Comparison of ENCODE assay signal across 20 cellular contexts in genomic region chr5:128586848-128587247, GRCh38. TPM values are rescaled to one million over a fixed set of nuclear protein-coding genes. Genes with fewer than 3 reads are reported as not detected.
DNase-seq lines count a peak whose midpoint lies in the region; ATAC-seq and TF ChIP-seq lines count a peak whose summit lies in the region.
"Had no signal": no experiment of that assay in that cellular context is flagged by ENCODE, and none has a peak within 500 bp of the region (broad histone marks: within the 10 kb centered on the region; RNA-seq: fewer than 3 reads in every experiment).

No MANE protein-coding gene starts in this region.

- H3K9me3 Mint-ChIP-seq in osteocyte (ENCODE audit: unreplicated experiment), result peaks cover 6% of the 10 kb centered on the region

- H3K36me3 Mint-ChIP-seq in osteocyte (ENCODE audit: unreplicated experiment), result no peaks in the 10 kb centered on the region
- H3K36me3 Mint-ChIP-seq: CD4-positive, CD25-positive, alpha-beta regulatory T cell; CD8-positive, alpha-beta memory T cell had no signal

- H3K27ac Mint-ChIP-seq in osteocyte (ENCODE audit: unreplicated experiment), result peak overlapping the region; percentile 75
- H3K27ac Mint-ChIP-seq: B cell; CD4-positive, CD25-positive, alpha-beta regulatory T cell; CD8-positive, alpha-beta memory T cell; GM23338 had no signal

- H3K4me3 ChIP-seq in adipocyte (ENCODE audit: low read length) (no peak overlapping the region), thyroid gland (replicated peaks in 1 of 3) (no peak overlapping the region)
- H3K4me3 ChIP-seq: BLaER1, GM12878, GM23338, HAP-1 had no signal

- no peak overlapping the region for H3K27ac ChIP-seq in thyroid gland
- H3K27ac ChIP-seq: BLaER1, C4-2B had no signal

- intact Hi-C loops in thyroid gland (cut with DNase I), result no loop called here

- WGBS in thyroid gland, 2 donors, result 67 to 85% methylated on average over 1 of the region's 1 CpG

- H3K27me3 ChIP-seq in adipocyte (replicated peaks; ENCODE audit: control insufficient read depth, insufficient read depth, low read length) (no peaks in the 10 kb centered on the region), thyroid gland (no peaks in the 10 kb centered on the region)
- H3K27me3 ChIP-seq: BLaER1 had no signal

- TF ChIP-seq POLR2A in thyroid gland (IDR thresholded peaks at IDR 0.05), result no peak

- DNase-seq in EL (peak; percentile 38), adipocyte (ENCODE audit: low read depth) (peak; percentile 65), fibroblast of gingiva (ENCODE audit: low read depth) (peak; percentile 67), osteocyte (ENCODE audit: extremely low spot score, unreplicated experiment) (no peak), GOT3 (lab: John Stamatoyannopoulos, UW) (no peak), thyroid gland (no peak), cerebellar cortex (ENCODE audit: low spot score) (no peak)
- DNase-seq: CD4-positive, CD25-positive, alpha-beta regulatory T cell; CD8-positive, alpha-beta memory T cell; DMS 273 treated with DMSO at 0.1 percent for 48 hours; DMS53; DMS79 treated with DMSO at 0.1 percent for 48 hours; GDM1 had no signal

- no peak for ATAC-seq in HG03039 (IDR thresholded peaks at IDR 0.05; ENCODE audit: unreplicated experiment)
- ATAC-seq: GM12878, GM23338 had no signal

- H3K27me3 Mint-ChIP-seq in osteocyte (ENCODE audit: unreplicated experiment), result no peaks in the 10 kb centered on the region
- H3K27me3 Mint-ChIP-seq: B cell; CD4-positive, CD25-positive, alpha-beta regulatory T cell; CD8-positive, alpha-beta memory T cell had no signal

- H3K4me1 ChIP-seq in adipocyte (ENCODE audit: control insufficient read depth, insufficient read depth, low read length) (no peaks in the 10 kb centered on the region), thyroid gland (no peaks in the 10 kb centered on the region)
- H3K4me1 ChIP-seq: BLaER1, HAP-1 had no signal

- no peak overlapping the region for H3K9ac ChIP-seq in adipocyte (ENCODE audit: low read length)
- H3K9ac ChIP-seq: BLaER1 had no signal

- peaks cover 20% of the 10 kb centered on the region for H3K4me1 Mint-ChIP-seq in osteocyte (ENCODE audit: unreplicated experiment)
- H3K4me1 Mint-ChIP-seq: B cell; CD4-positive, CD25-positive, alpha-beta regulatory T cell; CD8-positive, alpha-beta memory T cell; GM23338 had no signal

- H3K36me3 ChIP-seq in adipocyte (ENCODE audit: control insufficient read depth, insufficient read depth, low read length, severe bottlenecking) (no peaks in the 10 kb centered on the region), thyroid gland (no peaks in the 10 kb centered on the region)
- H3K36me3 ChIP-seq: BLaER1, HAP-1 had no signal

- TF ChIP-seq CTCF in osteocyte (IDR thresholded peaks at IDR 0.05) (no peak), thyroid gland (IDR thresholded peaks at IDR 0.05) (no peak)

- no peaks in the 10 kb centered on the region for H3K9me3 ChIP-seq in adipocyte (ENCODE audit: control insufficient read depth, low read length)
- no peaks in the 10 kb centered on the region for H3K9me3 ChIP-seq in thyroid gland
- H3K9me3 ChIP-seq: BLaER1, HAP-1 had no signal

- peak overlapping the region; percentile 18 for H3K4me3 Mint-ChIP-seq in osteocyte (ENCODE audit: unreplicated experiment)
- H3K4me3 Mint-ChIP-seq: B cell; CD4-positive, CD25-positive, alpha-beta regulatory T cell; CD8-positive, alpha-beta memory T cell; GM23338 had no signal

RNA-seq across cellular contexts. Expression of gene FBN2, which starts 48.8 kb away (rescaled TPM):
- total RNA-seq in osteocyte (1,151 and 1,312 TPM in 2 replicates), thyroid gland (1 to 10 TPM; 1.0 to 3.9 (median 2.5) TPM)
- total RNA-seq: B cell; CD4-positive, CD25-positive, alpha-beta regulatory T cell had no signal

Comparison
In these comparisons a context has a peak if more than half of its experiments do, and no peak if none do; other contexts are left out.
1. DNase-seq: peak in EL (single experiment), adipocyte (single experiment) and fibroblast of gingiva (single experiment); none in osteocyte (single experiment), GOT3 (single experiment), thyroid gland (0 of 2) and cerebellar cortex (single experiment).
2. RNA of gene FBN2, which starts 48.8 kb away (total RNA-seq): 1,151 to 1,312 TPM in osteocyte; 1.0 to 3.9 TPM in thyroid gland; every median in the first group is over 100 times any median in the second.